2 cellular contexts compared by ENCODE assay signal in genomic region chr11:109121173-109121938, GRCh38.
TF ChIP-seq lines count a peak whose summit lies in the region.

No MANE protein-coding gene starts in this region.

TF ChIP-seq in SK-N-SH treated with all-trans-retinoic acid at 6 μM for 48 hours, 23 proteins besides CTCF, POLR2A, EP300 and RAD21 (continued from another document):
- TF ChIP-seq POU6F1 (CRISPR knock-in tag; IDR thresholded peaks at IDR 0.05; ENCODE audit: borderline replicate concordance, low read depth): no peak
- TF ChIP-seq ISL1 (CRISPR knock-in tag; IDR thresholded peaks at IDR 0.05): no peak
- TF ChIP-seq GLIS3 (CRISPR knock-in tag; IDR thresholded peaks at IDR 0.05): no peak
- no peak for TF ChIP-seq ZFP30 (CRISPR knock-in tag; IDR thresholded peaks at IDR 0.05)
- TF ChIP-seq ZC3H10 (CRISPR knock-in tag; IDR thresholded peaks at IDR 0.05): no peak
- no peak for TF ChIP-seq ZNF70 (CRISPR knock-in tag; IDR thresholded peaks at IDR 0.05)
- no peak for TF ChIP-seq ARNTL (CRISPR knock-in tag; IDR thresholded peaks at IDR 0.05; ENCODE audit: borderline replicate concordance, low read depth)
- TF ChIP-seq CSDC2 (CRISPR knock-in tag; IDR thresholded peaks at IDR 0.05): no peak
- TF ChIP-seq ZFP3 (CRISPR knock-in tag; IDR thresholded peaks at IDR 0.05): no peak
- no peak for TF ChIP-seq TOX (CRISPR knock-in tag; IDR thresholded peaks at IDR 0.05; ENCODE audit: borderline replicate concordance)
- TF ChIP-seq BACH2 (CRISPR knock-in tag; IDR thresholded peaks at IDR 0.05; ENCODE audit: borderline replicate concordance): no peak
- TF ChIP-seq TSHZ2 (CRISPR knock-in tag; IDR thresholded peaks at IDR 0.05): no peak
- no peak for TF ChIP-seq ZNF8 (CRISPR knock-in tag; IDR thresholded peaks at IDR 0.05)

TF ChIP-seq in GM23338, 12 proteins besides CTCF, POLR2A, EP300 and RAD21 (continued from another document):
- TF ChIP-seq ZNF462 (CRISPR knock-in tag; IDR thresholded peaks at IDR 0.05) (no peak), JUNB (IDR thresholded peaks at IDR 0.05; ENCODE audit: unreplicated experiment) (no peak), ETS1 (IDR thresholded peaks at IDR 0.05) (no peak), STAT1 (IDR thresholded peaks at IDR 0.05; ENCODE audit: unreplicated experiment) (no peak), REST (IDR thresholded peaks at IDR 0.05; ENCODE audit: unreplicated experiment) (no peak), EZH2phosphoT487 (IDR thresholded peaks at IDR 0.05; ENCODE audit: unreplicated experiment) (no peak), ZNF114 (CRISPR knock-in tag; IDR thresholded peaks at IDR 0.05) (no peak), POLR2AphosphoS5 (IDR thresholded peaks at IDR 0.05; ENCODE audit: low read depth) (no peak), EZH2 (IDR thresholded peaks at IDR 0.05; ENCODE audit: low read depth, unreplicated experiment) (no peak), CREB1 (CRISPR knock-in tag; IDR thresholded peaks at IDR 0.05; ENCODE audit: low read depth) (no peak), ZNF331 (CRISPR knock-in tag; IDR thresholded peaks at IDR 0.05; ENCODE audit: low read depth) (no peak)
